In the genomic region with DNA sequence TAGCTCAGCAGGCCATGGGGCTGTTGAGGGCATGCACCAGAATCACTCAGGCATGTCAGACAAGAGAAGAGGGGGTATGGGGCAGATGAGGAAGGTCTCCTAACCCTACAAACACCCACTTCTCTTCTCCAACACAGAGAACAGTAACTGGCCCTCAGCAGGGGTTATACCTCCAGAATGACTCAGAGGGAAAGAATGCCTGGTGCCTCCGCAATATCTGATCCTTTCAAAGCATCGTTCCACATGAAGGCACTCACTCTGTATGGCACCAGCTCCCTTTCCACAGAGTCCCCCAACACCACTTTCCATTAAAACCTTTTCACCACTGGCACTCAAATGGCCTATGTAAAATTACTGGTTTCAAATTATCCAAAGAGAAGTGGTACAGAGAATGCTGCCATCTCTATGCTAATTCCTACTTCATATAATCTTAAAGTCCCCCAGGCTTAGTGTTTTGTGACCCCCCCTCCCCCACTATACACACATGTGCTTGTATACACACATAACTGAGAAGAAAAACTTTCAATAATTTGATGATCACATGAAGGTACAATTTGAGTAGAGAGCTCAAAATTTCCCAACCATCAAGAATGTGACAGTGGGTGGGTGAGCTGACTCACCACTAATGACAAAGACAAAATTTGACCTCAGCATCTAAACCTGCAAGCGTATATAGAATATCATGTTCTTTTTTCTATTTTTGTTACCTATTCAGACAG, we compare ENCODE assay signal across 10 cellular contexts.
DNase-seq lines count a peak whose midpoint lies in the region; ATAC-seq and TF ChIP-seq lines count a peak whose summit lies in the region.
"Had no signal": no experiment of that assay in that cellular context is flagged by ENCODE, and none has a peak within 500 bp of the region (broad histone marks: within the 10 kb centered on the region; RNA-seq: fewer than 3 reads in every experiment).

No MANE protein-coding gene starts in this region.

- H3K4me3 ChIP-seq in cardiac muscle cell: no peak overlapping the region

- peaks cover 25% of the 10 kb centered on the region for H3K4me1 ChIP-seq in cardiac muscle cell (ENCODE audit: low read depth)

- H3K36me3 ChIP-seq in cardiac muscle cell: no peaks in the 10 kb centered on the region

- peaks cover 20% of the 10 kb centered on the region for H3K4me1 Mint-ChIP-seq in stimulated activated effector memory CD8-positive, alpha-beta T cell treated with anti-CD3 and anti-CD28 coated beads, Interleukin-12 subunit alpha, Interleukin-12 subunit beta, amount 100 ng/mL, for 72 hours
- H3K4me1 Mint-ChIP-seq in natural killer cell: no peaks in the 10 kb centered on the region

- intact Hi-C loops in Right ventricle myocardium inferior (cut with DNase I) (no loop called here), natural killer cell (cut with micrococcal nuclease) (no loop called here)

- no peak overlapping the region for H3K4me3 Mint-ChIP-seq in stimulated activated effector memory CD8-positive, alpha-beta T cell treated with anti-CD3 and anti-CD28 coated beads, Interleukin-12 subunit alpha, Interleukin-12 subunit beta, amount 100 ng/mL, for 72 hours
- H3K4me3 Mint-ChIP-seq in natural killer cell: no peak overlapping the region
- H3K4me3 Mint-ChIP-seq: nephron progenitor cell had no signal

- no peaks in the 10 kb centered on the region for H3K9me3 ChIP-seq in cardiac muscle cell (ENCODE audit: low read depth)

- no peak overlapping the region for H3K27ac Mint-ChIP-seq in stimulated activated effector memory CD8-positive, alpha-beta T cell treated with anti-CD3 and anti-CD28 coated beads, Interleukin-12 subunit alpha, Interleukin-12 subunit beta, amount 100 ng/mL, for 72 hours
- no peak overlapping the region for H3K27ac Mint-ChIP-seq in natural killer cell
- H3K27ac Mint-ChIP-seq: nephron progenitor cell had no signal

- H3K27ac ChIP-seq in cardiac muscle cell: no peak overlapping the region

- no peak for ATAC-seq in Right ventricle myocardium inferior
- peak; percentile 54 for ATAC-seq in esophagus mucosa
- peak; percentile 82 for ATAC-seq in stimulated activated effector memory CD8-positive, alpha-beta T cell treated with anti-CD3 and anti-CD28 coated beads, Interleukin-12 subunit alpha, Interleukin-12 subunit beta, amount 100 ng/mL, for 72 hours
- no peak for ATAC-seq in natural killer cell

- no peak for TF ChIP-seq CTCF in cardiac muscle cell (IDR thresholded peaks at IDR 0.05; ENCODE audit: low read depth, low read length)
- TF ChIP-seq CTCF in natural killer cell (IDR thresholded peaks at IDR 0.05): no peak

- H3K27me3 Mint-ChIP-seq in natural killer cell (ENCODE audit: low read depth in 2 of 2): peaks cover 35 to 49% of the 10 kb centered on the region in 2 donors

- no peaks in the 10 kb centered on the region for H3K36me3 Mint-ChIP-seq in stimulated activated effector memory CD8-positive, alpha-beta T cell treated with anti-CD3 and anti-CD28 coated beads, Interleukin-12 subunit alpha, Interleukin-12 subunit beta, amount 100 ng/mL, for 72 hours
- no peaks in the 10 kb centered on the region for H3K36me3 Mint-ChIP-seq in natural killer cell

- H3K27me3 ChIP-seq in cardiac muscle cell: no peaks in the 10 kb centered on the region

- DNase-seq in cardiac muscle cell (ENCODE audit: low read depth in 1 of 2, low spot score in 1 of 2) (peak; percentile 21 to 49), Right ventricle myocardium inferior (ENCODE audit: missing footprints) (no peak), NCI-H446 treated with DMSO at 0.1 percent for 48 hours (lab: John Stamatoyannopoulos, UW) (peak; percentile 25), cerebellar cortex (ENCODE audit: low spot score) (no peak), NCI-H748 (lab: John Stamatoyannopoulos, UW; ENCODE audit: unreplicated experiment) (no peak), natural killer cell (no peak)
- no peak for DNase-seq in stimulated activated effector memory CD8-positive, alpha-beta T cell treated with anti-CD3 and anti-CD28 coated beads, Interleukin-12 subunit alpha, Interleukin-12 subunit beta, amount 100 ng/mL, for 72 hours (ENCODE audit: low spot score in 2 of 2)
- DNase-seq: COR-L47, nephron progenitor cell had no signal

- H3K9me3 Mint-ChIP-seq in stimulated activated effector memory CD8-positive, alpha-beta T cell treated with anti-CD3 and anti-CD28 coated beads, Interleukin-12 subunit alpha, Interleukin-12 subunit beta, amount 100 ng/mL, for 72 hours: no peaks in the 10 kb centered on the region
- H3K9me3 Mint-ChIP-seq in natural killer cell: no peaks in the 10 kb centered on the region
- H3K9me3 Mint-ChIP-seq: nephron progenitor cell had no signal

Comparison
In these comparisons a context has a peak if more than half of its experiments do, and no peak if none do; other contexts are left out.
1. DNase-seq: peak in cardiac muscle cell (2 of 2) and NCI-H446 treated with DMSO at 0.1 percent for 48 hours (single experiment); none in Right ventricle myocardium inferior (single experiment), stimulated activated effector memory CD8-positive, alpha-beta T cell treated with anti-CD3 and anti-CD28 coated beads, Interleukin-12 subunit alpha, Interleukin-12 subunit beta, amount 100 ng/mL, for 72 hours (0 of 2), cerebellar cortex (single experiment), NCI-H748 (single experiment) and natural killer cell (single experiment).
2. ATAC-seq: peak in esophagus mucosa (single experiment) and stimulated activated effector memory CD8-positive, alpha-beta T cell treated with anti-CD3 and anti-CD28 coated beads, Interleukin-12 subunit alpha, Interleukin-12 subunit beta, amount 100 ng/mL, for 72 hours (single experiment); none in Right ventricle myocardium inferior (single experiment) and natural killer cell (0 of 3).